In genomic region chr11:82855616-82856015, GRCh38 we compare ENCODE assay signal across 33 cellular contexts.
"Had no signal": no experiment of that assay in that cellular context is flagged by ENCODE, and none has a peak within 500 bp of the region (broad histone marks: within the 10 kb centered on the region; RNA-seq: fewer than 3 reads in every experiment).

No MANE protein-coding gene starts in this region.

- H3K4me1 ChIP-seq: Peyer's patch had no signal

- H3K4me3 ChIP-seq: Peyer's patch had no signal

- H3K9me3 Mint-ChIP-seq: activated CD4-positive, alpha-beta memory T cell treated with anti-CD3 and anti-CD28 coated beads for 36 hours; activated CD4-positive, alpha-beta T cell treated with anti-CD3 and anti-CD28 coated beads, Interleukin-2, amount 10 ng/mL, durations not matched to agents 7 days and 5 days; activated naive CD4-positive, alpha-beta T cell treated with anti-CD3 and anti-CD28 coated beads, Interleukin-2, amount 10 ng/mL, durations not matched to agents 7 days and 5 days; activated T-cell treated with anti-CD3 and anti-CD28 coated beads, Interleukin-2, amount 50 U/mL, for 4 hours; T-helper 1 cell treated with Interleukin-12 subunit alpha and Interleukin-12 subunit beta and Interleukin-4 antibody, amounts not matched to agents 30 μg/mL and 1 μg/mL, for 36 hours; T-helper 2 cell treated with Interferon-gamma antibody and Interleukin-4, amounts not matched to agents 5 μg/mL and 100 μg/mL, for 36 hours had no signal

- H3K27me3 ChIP-seq: brain microvascular endothelial cell, Peyer's patch had no signal

- ATAC-seq: activated naive CD8-positive, alpha-beta T cell treated with anti-CD3 and anti-CD28 coated beads, Interleukin-2, amount 50 U/mL, for 24 hours; activated T-cell treated with anti-CD3 and anti-CD28 coated beads, Interleukin-2, amount 50 U/mL, for 4 hours; PC-3; Right ventricle myocardium inferior had no signal

- H3K4me3 Mint-ChIP-seq: activated CD4-positive, alpha-beta memory T cell treated with anti-CD3 and anti-CD28 coated beads for 36 hours; activated CD4-positive, alpha-beta T cell treated with anti-CD3 and anti-CD28 coated beads, Interleukin-2, amount 10 ng/mL, durations not matched to agents 7 days and 5 days; activated naive CD4-positive, alpha-beta T cell treated with anti-CD3 and anti-CD28 coated beads, Interleukin-2, amount 10 ng/mL, durations not matched to agents 7 days and 5 days; activated naive CD8-positive, alpha-beta T cell; activated naive CD8-positive, alpha-beta T cell treated with anti-CD3 and anti-CD28 coated beads, Interleukin-2, amount 50 U/mL, for 24 hours; activated T-cell treated with anti-CD3 and anti-CD28 coated beads, Interleukin-2, amount 50 U/mL, for 4 hours; T-helper 1 cell treated with Interleukin-12 subunit alpha and Interleukin-12 subunit beta and Interleukin-4 antibody, amounts not matched to agents 30 μg/mL and 1 μg/mL, for 36 hours; T-helper 2 cell treated with Interferon-gamma antibody and Interleukin-4, amounts not matched to agents 5 μg/mL and 100 μg/mL, for 36 hours had no signal

- H3K27me3 Mint-ChIP-seq: activated CD4-positive, alpha-beta memory T cell treated with anti-CD3 and anti-CD28 coated beads for 36 hours; activated CD4-positive, alpha-beta T cell treated with anti-CD3 and anti-CD28 coated beads, Interleukin-2, amount 10 ng/mL, durations not matched to agents 7 days and 5 days; activated naive CD4-positive, alpha-beta T cell treated with anti-CD3 and anti-CD28 coated beads, Interleukin-2, amount 10 ng/mL, durations not matched to agents 7 days and 5 days; activated naive CD8-positive, alpha-beta T cell; activated naive CD8-positive, alpha-beta T cell treated with anti-CD3 and anti-CD28 coated beads, Interleukin-2, amount 50 U/mL, for 24 hours had no signal

- H3K27ac ChIP-seq: brain microvascular endothelial cell, Peyer's patch had no signal

- H3K36me3 Mint-ChIP-seq: activated CD4-positive, alpha-beta memory T cell treated with anti-CD3 and anti-CD28 coated beads for 36 hours had no signal

- H3K27ac Mint-ChIP-seq: activated CD4-positive, alpha-beta memory T cell treated with anti-CD3 and anti-CD28 coated beads for 36 hours; activated CD4-positive, alpha-beta T cell treated with anti-CD3 and anti-CD28 coated beads, Interleukin-2, amount 10 ng/mL, durations not matched to agents 7 days and 5 days; activated naive CD4-positive, alpha-beta T cell treated with anti-CD3 and anti-CD28 coated beads, Interleukin-2, amount 10 ng/mL, durations not matched to agents 7 days and 5 days; activated naive CD8-positive, alpha-beta T cell; activated naive CD8-positive, alpha-beta T cell treated with anti-CD3 and anti-CD28 coated beads, Interleukin-2, amount 50 U/mL, for 24 hours; T-helper 1 cell treated with Interleukin-12 subunit alpha and Interleukin-12 subunit beta and Interleukin-4 antibody, amounts not matched to agents 30 μg/mL and 1 μg/mL, for 36 hours; T-helper 2 cell treated with Interferon-gamma antibody and Interleukin-4, amounts not matched to agents 5 μg/mL and 100 μg/mL, for 36 hours had no signal

- H3K9me3 ChIP-seq: Peyer's patch had no signal

- DNase-seq: activated CD4-positive, alpha-beta memory T cell treated with anti-CD3 and anti-CD28 coated beads for 36 hours; activated CD4-positive, alpha-beta T cell treated with anti-CD3 and anti-CD28 coated beads, Interleukin-2, amount 10 ng/mL, durations not matched to agents 7 days and 5 days; activated CD8-positive, alpha-beta memory T cell treated with anti-CD3 and anti-CD28 coated beads, Interleukin-2, amount 50 U/mL, for 4 hours; activated effector memory CD4-positive, alpha-beta T cell treated with Interleukin-2 at 50 U/mL for 16 hours; activated naive CD4-positive, alpha-beta T cell treated with anti-CD3 and anti-CD28 coated beads, Interleukin-2, amount 10 ng/mL, durations not matched to agents 7 days and 5 days; activated naive CD8-positive, alpha-beta T cell treated with anti-CD3 and anti-CD28 coated beads, Interleukin-2, amount 50 U/mL, for 24 hours; activated T-cell treated with anti-CD3 and anti-CD28 coated beads for 4 hours; activated T-cell treated with anti-CD3 and anti-CD28 coated beads, Interleukin-2, amount 50 U/mL, for 4 hours; anterior cingulate cortex; brain microvascular endothelial cell; central memory CD4-positive, alpha-beta T cell; Kasumi-1; KG1; MM.1S; MV-4-11; NCI-H1092; NCI-H146; NCI-H187; NCI-H2029 treated with DMSO at 0.1 percent for 48 hours; NCI-H2107; NCI-H2171; NCI-H2227 treated with DMSO at 0.1 percent for 48 hours; NCI-H446; NCI-H524; NCI-H82; PC-3; Peyer's patch; RPMI8226; SIG-M5 had no signal

- H3K36me3 ChIP-seq: brain microvascular endothelial cell, Peyer's patch had no signal
